In genomic region chrX:127243654-127244053, GRCh38 we compare ENCODE assay signal across 26 cellular contexts.
DNase-seq lines count a peak whose midpoint lies in the region; TF ChIP-seq lines count a peak whose summit lies in the region.
"Had no signal": no experiment of that assay in that cellular context is flagged by ENCODE, and none has a peak within 500 bp of the region (broad histone marks: within the 10 kb centered on the region; RNA-seq: fewer than 3 reads in every experiment).

No MANE protein-coding gene starts in this region.

- intact Hi-C loops in OCI-LY7 (cut with micrococcal nuclease; ENCODE audit: unreplicated experiment): no loop called here

- POLR2A ChIA-PET in OCI-LY7 (lab: Charles Lee): no interaction called here

- no TSS peak for BruUV-seq in OCI-LY7 (replicated peaks; lab: Mats Ljungman, UMichigan)

- no peaks in the 10 kb centered on the region for H3K4me1 ChIP-seq in OCI-LY7 (ENCODE audit: insufficient read depth, low read length, poor library complexity, severe bottlenecking)
- H3K4me1 ChIP-seq: A549; BE2C; BLaER1; BLaER1 treated with 17β-estradiol and CSF1 and Interleukin-3, amounts not matched to agents 10 nM and 100 nM; Caco-2 had no signal

- TF ChIP-seq CTCF in OCI-LY7 (conservative IDR thresholded peaks at IDR 0.05; ENCODE audit: low read length): no peak

- H3K9me2 ChIP-seq in OCI-LY7 (ENCODE audit: insufficient read depth, low read length): no peaks in the 10 kb centered on the region

- H3K9me3 ChIP-seq in OCI-LY7 (ENCODE audit: low read length): no peaks in the 10 kb centered on the region
- H3K9me3 ChIP-seq: A549, BE2C, Caco-2 had no signal

- no peak overlapping the region for H3K4me2 ChIP-seq in OCI-LY7 (ENCODE audit: low read length)
- H3K4me2 ChIP-seq: A549; BLaER1; BLaER1 treated with 17β-estradiol and CSF1 and Interleukin-3, amounts not matched to agents 10 nM and 100 nM had no signal

- DNase-seq in mesenteric fat pad (ENCODE audit: low spot score) (peak; percentile 60), OCI-LY7 (ENCODE audit: low spot score) (no peak)
- DNase-seq: 8988T; ACHN; AML-193; BE2C; C1 segment of cervical spinal cord; Caco-2; Calu3; CD4-positive, alpha-beta memory T cell; CD4-positive, alpha-beta T cell; CD4-positive, CD25-positive, alpha-beta regulatory T cell; CD8-positive, alpha-beta memory T cell; CD8-positive, alpha-beta T cell; COR-L47; DMS 273 treated with DMSO at 0.1 percent for 48 hours; DMS153; DMS79; DMS79 treated with DMSO at 0.1 percent for 48 hours; DND-41; EL had no signal

- no peak overlapping the region for H3K4me3 ChIP-seq in OCI-LY7 (ENCODE audit: low read depth, low read length, poor library complexity, severe bottlenecking)
- H3K4me3 ChIP-seq: A549; BLaER1; BLaER1 treated with 17β-estradiol and CSF1 and Interleukin-3, amounts not matched to agents 10 nM and 100 nM had no signal

- no peaks in the 10 kb centered on the region for H3K36me3 ChIP-seq in OCI-LY7 (ENCODE audit: insufficient read depth, low read length)
- H3K36me3 ChIP-seq: BE2C; BLaER1; BLaER1 treated with 17β-estradiol and CSF1 and Interleukin-3, amounts not matched to agents 10 nM and 100 nM had no signal

- CTCF ChIA-PET in OCI-LY7 (lab: Charles Lee; ENCODE audit: unreplicated experiment): no interaction called here

- H3K27ac ChIP-seq in OCI-LY7 (ENCODE audit: low read depth, low read length, poor library complexity, severe bottlenecking): no peak overlapping the region
- H3K27ac ChIP-seq: 22Rv1; A549; BLaER1; BLaER1 treated with 17β-estradiol and CSF1 and Interleukin-3, amounts not matched to agents 10 nM and 100 nM; C4-2B had no signal

- H3K79me2 ChIP-seq in OCI-LY7 (ENCODE audit: insufficient read depth, low read depth, low read length): no peaks in the 10 kb centered on the region

- no peak overlapping the region for H2AFZ ChIP-seq in OCI-LY7 (ENCODE audit: low read length)

- H4K20me1 ChIP-seq in OCI-LY7 (ENCODE audit: insufficient read depth, low read length): no peaks in the 10 kb centered on the region
- H4K20me1 ChIP-seq: BLaER1; BLaER1 treated with 17β-estradiol and CSF1 and Interleukin-3, amounts not matched to agents 10 nM and 100 nM had no signal
